ENCODE assay signal across 33 cellular contexts in genomic region chr10:133384071-133384470, GRCh38. TPM values are rescaled to one million over a fixed set of nuclear protein-coding genes. Genes with fewer than 3 reads are reported as not detected.
"Had no signal": no experiment of that assay in that cellular context is flagged by ENCODE, and none has a peak within 500 bp of the region (broad histone marks: within the 10 kb centered on the region; RNA-seq: fewer than 3 reads in every experiment).

No MANE protein-coding gene starts in this region.

- H3K4me3 ChIP-seq: adrenal gland, body of pancreas, cardiac muscle cell, coronary artery, dorsolateral prefrontal cortex, gastrocnemius medialis, ovary, prostate gland, smooth muscle cell, stomach, suprapubic skin, tibial artery had no signal

- H3K9me3 ChIP-seq: adrenal gland, body of pancreas, gastrocnemius medialis, ovary, prostate gland, stomach, suprapubic skin, tibial artery had no signal

- H3K36me3 ChIP-seq: gastrocnemius medialis, ovary, prostate gland had no signal

- ATAC-seq: body of pancreas; gastrocnemius medialis; naive thymus-derived CD4-positive, alpha-beta T cell; stimulated activated naive B cell treated with anti-CD40 and anti-IgM and Interleukin-4, amounts not matched to agents 10 μg/mL and 1 μg/mL and 100 μg/mL, for 72 hours had no signal

- H3K4me1 ChIP-seq: prostate gland had no signal

- H3K4me2 ChIP-seq: smooth muscle cell had no signal

- DNase-seq: activated CD4-positive, alpha-beta T cell treated with anti-CD3 and anti-CD28 coated beads for 48 hours; activated CD4-positive, alpha-beta T cell treated with anti-CD3 and anti-CD28 coated beads, Interleukin-2, amount 50 U/mL, for 48 hours; activated CD8-positive, alpha-beta memory T cell treated with anti-CD3 and anti-CD28 coated beads for 24 hours; activated naive CD4-positive, alpha-beta T cell treated with anti-CD3 and anti-CD28 coated beads for 36 hours; activated naive CD8-positive, alpha-beta T cell treated with anti-CD3 and anti-CD28 coated beads for 36 hours; body of pancreas; cerebellar nuclear complex; effector memory CD4-positive, alpha-beta T cell; erythroblast; gastrocnemius medialis; hippocampal formation; naive thymus-derived CD4-positive, alpha-beta T cell; retina; stimulated activated CD4-positive, alpha-beta T cell treated with anti-CD3 and anti-CD28 coated beads, Interleukin-15, amount 100 ng/mL, for 24 hours; stimulated activated CD4-positive, alpha-beta T cell treated with anti-CD3 and anti-CD28 coated beads, Interleukin-2, amount 100 ng/mL, for 24 hours; stimulated activated naive B cell treated with anti-CD40 and anti-IgM and Interleukin-4, amounts not matched to agents 10 μg/mL and 1 μg/mL and 100 μg/mL, for 72 hours; stomach; T-helper 1 cell; tibial artery had no signal

- H3K27ac ChIP-seq: adrenal gland, body of pancreas, cardiac muscle cell, coronary artery, gastrocnemius medialis, ovary, prostate gland, stomach, suprapubic skin, tibial artery had no signal

- H3K27me3 ChIP-seq: adrenal gland, body of pancreas, cardiac muscle cell, dorsolateral prefrontal cortex, gastrocnemius medialis, ovary, stomach, suprapubic skin, tibial artery had no signal

RNA-seq across cellular contexts. Expression of gene FUOM, which starts 26.3 kb away (rescaled TPM):
- polyA plus RNA-seq: neural cell had no signal

RNA-seq across cellular contexts. Expression of gene PRAP1, which starts 36.9 kb away (rescaled TPM):
- total RNA-seq: activated naive CD4-positive, alpha-beta T cell treated with anti-CD3 and anti-CD28 coated beads for 36 hours; activated naive CD8-positive, alpha-beta T cell treated with anti-CD3 and anti-CD28 coated beads for 36 hours; activated T-helper 1 cell treated with anti-CD3 and anti-CD28 coated beads, Interleukin-12 subunit alpha, Interleukin-12 subunit beta, Interleukin-2, Interleukin-4 antibody, amounts not matched to agents 30 ng/mL and 10 ng/mL and 1 ng/mL, durations not matched to agents 14 hours and 24 hours and 36 hours; aorta; kidney epithelial cell; lung microvascular endothelial cell; naive thymus-derived CD4-positive, alpha-beta T cell; smooth muscle cell; urinary bladder had no signal
- polyA plus RNA-seq: naive thymus-derived CD4-positive, alpha-beta T cell; neural cell; ovary; stomach had no signal
